21 cellular contexts compared by ENCODE assay signal in the genomic region with DNA sequence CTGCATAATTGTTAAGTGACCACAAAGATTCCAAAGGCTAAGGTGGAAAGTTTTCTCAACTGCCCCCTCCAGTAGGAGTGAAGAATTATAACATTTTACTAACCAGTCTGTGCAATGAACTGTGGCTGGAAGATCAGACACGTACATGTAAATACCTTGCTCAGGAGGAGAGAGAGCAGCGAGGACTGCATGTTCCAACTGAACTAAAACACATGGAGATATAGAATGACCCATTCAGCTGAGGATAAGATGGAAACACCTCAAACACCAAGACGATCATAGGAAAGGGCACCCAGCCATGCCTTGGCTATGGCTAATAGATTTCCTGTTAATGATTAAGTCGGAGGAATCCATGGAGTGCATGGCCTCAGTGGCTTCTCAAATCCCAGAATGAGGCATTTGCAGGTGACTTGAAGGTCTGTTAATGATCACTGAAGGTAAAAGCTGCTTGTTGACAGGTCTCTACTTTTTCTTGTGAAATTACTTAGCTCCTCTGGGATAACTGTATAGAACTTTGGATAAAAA.
"Had no signal": no experiment of that assay in that cellular context is flagged by ENCODE, and none has a peak within 500 bp of the region (broad histone marks: within the 10 kb centered on the region; RNA-seq: fewer than 3 reads in every experiment).

No MANE protein-coding gene starts in this region.

- H3K36me3 ChIP-seq: ascending aorta, breast epithelium, heart left ventricle, thyroid gland, uterus had no signal

- H3K27me3 ChIP-seq: ascending aorta, breast epithelium, thyroid gland, uterus had no signal

- H3K27ac Mint-ChIP-seq: activated CD8-positive, alpha-beta memory T cell treated with anti-CD3 and anti-CD28 coated beads, Interleukin-2, amount 10 ng/mL, durations not matched to agents 7 days and 5 days; activated naive CD4-positive, alpha-beta T cell treated with anti-CD3 and anti-CD28 coated beads, Interleukin-2, amount 10 ng/mL, durations not matched to agents 7 days and 5 days; activated T-cell treated with anti-CD3 and anti-CD28 coated beads, Interleukin-2, amount 50 U/mL, for 24 hours; effector memory CD8-positive, alpha-beta T cell; memory B cell; nephron progenitor cell; stimulated activated effector memory CD8-positive, alpha-beta T cell treated with anti-CD3 and anti-CD28 coated beads, Interleukin-12 subunit alpha, Interleukin-12 subunit beta, amount 100 ng/mL, for 72 hours had no signal

- H3K36me3 Mint-ChIP-seq: activated CD8-positive, alpha-beta memory T cell treated with anti-CD3 and anti-CD28 coated beads, Interleukin-2, amount 10 ng/mL, durations not matched to agents 7 days and 5 days; activated naive CD4-positive, alpha-beta T cell treated with anti-CD3 and anti-CD28 coated beads, Interleukin-2, amount 10 ng/mL, durations not matched to agents 7 days and 5 days; memory B cell; stimulated activated effector memory CD8-positive, alpha-beta T cell treated with anti-CD3 and anti-CD28 coated beads, Interleukin-12 subunit alpha, Interleukin-12 subunit beta, amount 100 ng/mL, for 72 hours had no signal

- H3K4me3 Mint-ChIP-seq: activated CD8-positive, alpha-beta memory T cell treated with anti-CD3 and anti-CD28 coated beads, Interleukin-2, amount 10 ng/mL, durations not matched to agents 7 days and 5 days; activated naive CD4-positive, alpha-beta T cell treated with anti-CD3 and anti-CD28 coated beads, Interleukin-2, amount 10 ng/mL, durations not matched to agents 7 days and 5 days; activated T-cell treated with anti-CD3 and anti-CD28 coated beads, Interleukin-2, amount 50 U/mL, for 24 hours; effector memory CD8-positive, alpha-beta T cell; memory B cell; nephron progenitor cell; stimulated activated effector memory CD8-positive, alpha-beta T cell treated with anti-CD3 and anti-CD28 coated beads, Interleukin-12 subunit alpha, Interleukin-12 subunit beta, amount 100 ng/mL, for 72 hours had no signal

- DNase-seq: activated CD4-positive, alpha-beta T cell treated with anti-CD3 and anti-CD28 coated beads for 1 hour; activated CD4-positive, alpha-beta T cell treated with anti-CD3 and anti-CD28 coated beads, Interleukin-2, amount 50 U/mL, for 48 hours; activated CD8-positive, alpha-beta memory T cell treated with anti-CD3 and anti-CD28 coated beads, Interleukin-2, amount 10 ng/mL, durations not matched to agents 7 days and 5 days; activated naive CD4-positive, alpha-beta T cell treated with anti-CD3 and anti-CD28 coated beads, Interleukin-2, amount 10 ng/mL, durations not matched to agents 7 days and 5 days; activated T-cell treated with anti-CD3 and anti-CD28 coated beads, Interleukin-2, amount 50 U/mL, for 24 hours; cerebellar nuclear complex; effector memory CD8-positive, alpha-beta T cell; heart left ventricle; left ventricle myocardium superior; nephron progenitor cell; occipital lobe; stimulated activated CD4-positive, alpha-beta T cell treated with anti-CD3 and anti-CD28 coated beads, Interleukin-12 subunit alpha, Interleukin-12 subunit beta, amount 100 ng/mL, for 4 hours; thyroid gland; uterus had no signal

- H3K4me3 ChIP-seq: ascending aorta, breast epithelium, heart left ventricle, thyroid gland, uterus had no signal

- ATAC-seq: activated CD8-positive, alpha-beta memory T cell treated with anti-CD3 and anti-CD28 coated beads, Interleukin-2, amount 10 ng/mL, durations not matched to agents 7 days and 5 days; effector memory CD8-positive, alpha-beta T cell; heart left ventricle; left ventricle myocardium superior; sciatic nerve; stimulated activated effector memory CD8-positive, alpha-beta T cell treated with anti-CD3 and anti-CD28 coated beads, Interleukin-12 subunit alpha, Interleukin-12 subunit beta, amount 100 ng/mL, for 72 hours had no signal

- H3K4me1 ChIP-seq: ascending aorta, breast epithelium, heart left ventricle, thyroid gland, uterus had no signal

- H3K27ac ChIP-seq: ascending aorta, breast epithelium, epithelial cell of prostate, heart left ventricle, thyroid gland, uterus, VCaP had no signal

- H3K9me3 ChIP-seq: ascending aorta, breast epithelium, heart left ventricle, thyroid gland, uterus had no signal

- H3K9me3 Mint-ChIP-seq: activated naive CD4-positive, alpha-beta T cell treated with anti-CD3 and anti-CD28 coated beads, Interleukin-2, amount 10 ng/mL, durations not matched to agents 7 days and 5 days; nephron progenitor cell had no signal

- H3K27me3 Mint-ChIP-seq: activated CD8-positive, alpha-beta memory T cell treated with anti-CD3 and anti-CD28 coated beads, Interleukin-2, amount 10 ng/mL, durations not matched to agents 7 days and 5 days; activated naive CD4-positive, alpha-beta T cell treated with anti-CD3 and anti-CD28 coated beads, Interleukin-2, amount 10 ng/mL, durations not matched to agents 7 days and 5 days; activated T-cell treated with anti-CD3 and anti-CD28 coated beads, Interleukin-2, amount 50 U/mL, for 24 hours; effector memory CD8-positive, alpha-beta T cell had no signal

- H3K4me1 Mint-ChIP-seq: activated CD8-positive, alpha-beta memory T cell treated with anti-CD3 and anti-CD28 coated beads, Interleukin-2, amount 10 ng/mL, durations not matched to agents 7 days and 5 days; activated naive CD4-positive, alpha-beta T cell treated with anti-CD3 and anti-CD28 coated beads, Interleukin-2, amount 10 ng/mL, durations not matched to agents 7 days and 5 days; memory B cell; stimulated activated effector memory CD8-positive, alpha-beta T cell treated with anti-CD3 and anti-CD28 coated beads, Interleukin-12 subunit alpha, Interleukin-12 subunit beta, amount 100 ng/mL, for 72 hours had no signal
